ENCODE assay signal across 17 cellular contexts in genomic region chr11:58928691-58929090, GRCh38. TPM values are rescaled to one million over a fixed set of nuclear protein-coding genes. Genes with fewer than 3 reads are reported as not detected.
DNase-seq lines count a peak whose midpoint lies in the region; ATAC-seq and TF ChIP-seq lines count a peak whose summit lies in the region.
"Had no signal": no experiment of that assay in that cellular context is flagged by ENCODE, and none has a peak within 500 bp of the region (broad histone marks: within the 10 kb centered on the region; RNA-seq: fewer than 3 reads in every experiment).

No MANE protein-coding gene starts in this region.

- H3K4me3 ChIP-seq in GM23338 (peak overlapping the region; percentile 52), endodermal cell (ENCODE audit: low read length) (peak overlapping the region; percentile 68), neural progenitor cell (peak overlapping the region; percentile 47)
- H3K4me3 ChIP-seq: psoas muscle, upper lobe of left lung had no signal

- peaks cover 4% of the 10 kb centered on the region for H3K9me3 ChIP-seq in endodermal cell (ENCODE audit: control insufficient read depth, low read length)
- H3K9me3 ChIP-seq in neural progenitor cell (ENCODE audit: low read depth): no peaks in the 10 kb centered on the region
- H3K9me3 ChIP-seq: psoas muscle, upper lobe of left lung had no signal

- H3K27me3 Mint-ChIP-seq in GM23338 (ENCODE audit: insufficient read depth, low read depth, poor library complexity): peaks cover 2% of the 10 kb centered on the region
- H3K27me3 Mint-ChIP-seq in endodermal cell (ENCODE audit: insufficient read depth): no peaks in the 10 kb centered on the region
- H3K27me3 Mint-ChIP-seq in neural progenitor cell (ENCODE audit: insufficient read depth, low read depth): peaks cover 5% of the 10 kb centered on the region
- H3K27me3 Mint-ChIP-seq in stimulated activated naive CD8-positive, alpha-beta T cell treated with anti-CD3 and anti-CD28 coated beads, Interleukin-15, amount 100 ng/mL, for 72 hours: peaks cover 22% of the 10 kb centered on the region

- peak; percentile 9 for DNase-seq in GM23338 (ENCODE audit: low spot score)
- peak; percentile 82 for DNase-seq in NCI-H2029 (lab: John Stamatoyannopoulos, UW)
- DNase-seq in endodermal cell: no peak
- no peak for DNase-seq in neural progenitor cell (ENCODE audit: low spot score)
- no peak for DNase-seq in nucleus accumbens (lab: John Stamatoyannopoulos, UW)
- no peak for DNase-seq in stimulated activated naive CD8-positive, alpha-beta T cell treated with anti-CD3 and anti-CD28 coated beads, Interleukin-15, amount 100 ng/mL, for 72 hours
- no peak for DNase-seq in NCI-H446 treated with DMSO at 0.1 percent for 48 hours (lab: John Stamatoyannopoulos, UW)
- DNase-seq: activated CD4-positive, alpha-beta T cell treated with anti-CD3 and anti-CD28 coated beads for 48 hours; AML-193; HCEC 1CT; NK-92 treated with Interleukin-12 subunit alpha and Interleukin-12 subunit beta, amount 100 ng/mL, for 24 hours; psoas muscle; stimulated activated CD4-positive, alpha-beta T cell treated with anti-CD3 and anti-CD28 coated beads, Interleukin-4, amount 100 ng/mL, for 24 hours; upper lobe of left lung had no signal

- H3K36me3 Mint-ChIP-seq in GM23338 (ENCODE audit: low read depth) (no peaks in the 10 kb centered on the region), endodermal cell (ENCODE audit: low read depth) (no peaks in the 10 kb centered on the region), neural progenitor cell (no peaks in the 10 kb centered on the region)
- H3K36me3 Mint-ChIP-seq: IgD-negative memory B cell had no signal

- H2AFZ ChIP-seq in GM23338: peak overlapping the region; percentile 21
- peak overlapping the region; percentile 87 for H2AFZ ChIP-seq in neural progenitor cell (replicated peaks)

- H3K9me3 Mint-ChIP-seq in GM23338 (no peaks in the 10 kb centered on the region), endodermal cell (no peaks in the 10 kb centered on the region), neural progenitor cell (no peaks in the 10 kb centered on the region)
- H3K9me3 Mint-ChIP-seq in stimulated activated naive CD8-positive, alpha-beta T cell treated with anti-CD3 and anti-CD28 coated beads, Interleukin-15, amount 100 ng/mL, for 72 hours: no peaks in the 10 kb centered on the region
- H3K9me3 Mint-ChIP-seq: activated T-helper 2 cell treated with anti-CD3 and anti-CD28 coated beads, Interferon-gamma antibody, Interleukin-2, Interleukin-4, amounts not matched to agents 10 μg/mL and 5 μg/mL and 100 μg/mL, durations not matched to agents 14 hours and 24 hours and 36 hours; IgD-negative memory B cell had no signal

- peaks cover 42% of the 10 kb centered on the region for H3K4me1 ChIP-seq in GM23338 (ENCODE audit: insufficient read depth)
- H3K4me1 ChIP-seq in endodermal cell (ENCODE audit: control insufficient read depth, insufficient read depth, low read length): peaks cover 8% of the 10 kb centered on the region
- H3K4me1 ChIP-seq in neural progenitor cell: peaks cover 38% of the 10 kb centered on the region
- H3K4me1 ChIP-seq: psoas muscle had no signal

- H3K27ac Mint-ChIP-seq in GM23338: peak overlapping the region; percentile 96; the same call in 1 of the 2 replicates
- peak overlapping the region; percentile 93 for H3K27ac Mint-ChIP-seq in endodermal cell
- H3K27ac Mint-ChIP-seq in neural progenitor cell: no peak overlapping the region
- H3K27ac Mint-ChIP-seq in stimulated activated naive CD8-positive, alpha-beta T cell treated with anti-CD3 and anti-CD28 coated beads, Interleukin-15, amount 100 ng/mL, for 72 hours: no peak overlapping the region
- H3K27ac Mint-ChIP-seq: activated T-helper 2 cell treated with anti-CD3 and anti-CD28 coated beads, Interferon-gamma antibody, Interleukin-2, Interleukin-4, amounts not matched to agents 10 μg/mL and 5 μg/mL and 100 μg/mL, durations not matched to agents 14 hours and 24 hours and 36 hours; IgD-negative memory B cell had no signal

- peak overlapping the region; percentile 85 for H3K4me3 Mint-ChIP-seq in GM23338
- H3K4me3 Mint-ChIP-seq in endodermal cell: peak overlapping the region; percentile 62
- H3K4me3 Mint-ChIP-seq in neural progenitor cell: no peak overlapping the region
- no peak overlapping the region for H3K4me3 Mint-ChIP-seq in stimulated activated naive CD8-positive, alpha-beta T cell treated with anti-CD3 and anti-CD28 coated beads, Interleukin-15, amount 100 ng/mL, for 72 hours

- H3K79me2 ChIP-seq in GM23338 (replicated peaks; ENCODE audit: insufficient read depth): no peaks in the 10 kb centered on the region
- H3K79me2 ChIP-seq in neural progenitor cell (ENCODE audit: low read depth): no peaks in the 10 kb centered on the region

- TF ChIP-seq CTCF in GM23338 (conservative IDR thresholded peaks at IDR 0.05; ENCODE audit: low read depth in 2 of 2): no peak
- no peak for TF ChIP-seq CTCF in endodermal cell (conservative IDR thresholded peaks at IDR 0.05)
- TF ChIP-seq CTCF in neural progenitor cell (IDR thresholded peaks at IDR 0.05): no peak

- peak overlapping the region; percentile 43 for H3K27ac ChIP-seq in GM23338 (ENCODE audit: low read depth)
- H3K27ac ChIP-seq in endodermal cell (ENCODE audit: low read depth, low read length): no peak overlapping the region
- H3K27ac ChIP-seq in neural progenitor cell: no peak overlapping the region
- H3K27ac ChIP-seq: psoas muscle, upper lobe of left lung had no signal

- no peaks in the 10 kb centered on the region for H3K27me3 ChIP-seq in GM23338 (ENCODE audit: insufficient read depth)
- H3K27me3 ChIP-seq in endodermal cell (ENCODE audit: control insufficient read depth, insufficient read depth, low read length, poor library complexity, severe bottlenecking): no peaks in the 10 kb centered on the region
- no peaks in the 10 kb centered on the region for H3K27me3 ChIP-seq in neural progenitor cell
- H3K27me3 ChIP-seq: upper lobe of left lung had no signal

- H3F3A ChIP-seq in GM23338 (replicated peaks; ENCODE audit: low read depth): no peaks in the 10 kb centered on the region
- peaks cover 30% of the 10 kb centered on the region for H3F3A ChIP-seq in neural progenitor cell (ENCODE audit: low read depth)

- no peak for ATAC-seq in GM23338
- no peak for ATAC-seq in stimulated activated naive CD8-positive, alpha-beta T cell treated with anti-CD3 and anti-CD28 coated beads, Interleukin-15, amount 100 ng/mL, for 72 hours
- ATAC-seq: psoas muscle had no signal

- H4K20me1 ChIP-seq in GM23338 (replicated peaks; ENCODE audit: insufficient read depth): no peaks in the 10 kb centered on the region
- H4K20me1 ChIP-seq in neural progenitor cell (ENCODE audit: low read depth): no peaks in the 10 kb centered on the region

- H3K9ac ChIP-seq in endodermal cell (ENCODE audit: extremely low read depth, low read length, poor library complexity, severe bottlenecking): no peak overlapping the region
- no peak overlapping the region for H3K9ac ChIP-seq in neural progenitor cell

- no peaks in the 10 kb centered on the region for H3K9me2 ChIP-seq in GM23338 (ENCODE audit: insufficient read depth)

- H3K36me3 ChIP-seq in GM23338 (ENCODE audit: insufficient read depth) (no peaks in the 10 kb centered on the region), endodermal cell (ENCODE audit: control insufficient read depth, insufficient read depth, low read length) (no peaks in the 10 kb centered on the region), neural progenitor cell (no peaks in the 10 kb centered on the region)
- H3K36me3 ChIP-seq: upper lobe of left lung had no signal

- H3K4me2 ChIP-seq in GM23338 (peak overlapping the region; percentile 74), neural progenitor cell (peak overlapping the region; percentile 77)

- H3K4me1 Mint-ChIP-seq in GM23338 (peaks cover 39% of the 10 kb centered on the region), endodermal cell (peaks cover 45% of the 10 kb centered on the region), neural progenitor cell (peaks cover 23% of the 10 kb centered on the region)
- peaks cover 15% of the 10 kb centered on the region for H3K4me1 Mint-ChIP-seq in stimulated activated naive CD8-positive, alpha-beta T cell treated with anti-CD3 and anti-CD28 coated beads, Interleukin-15, amount 100 ng/mL, for 72 hours

TF ChIP-seq in GM23338, 12 proteins besides CTCF, POLR2A, EP300 and RAD21 (continues in another document):
- TF ChIP-seq JUNB (IDR thresholded peaks at IDR 0.05; ENCODE audit: unreplicated experiment) (no peak), POLR2AphosphoS5 (IDR thresholded peaks at IDR 0.05; ENCODE audit: low read depth) (no peak), ZNF331 (CRISPR knock-in tag; IDR thresholded peaks at IDR 0.05; ENCODE audit: low read depth) (no peak), NANOG (IDR thresholded peaks at IDR 0.05; ENCODE audit: borderline replicate concordance) (no peak), ZNF114 (CRISPR knock-in tag; IDR thresholded peaks at IDR 0.05) (no peak), CREB1 (CRISPR knock-in tag; IDR thresholded peaks at IDR 0.05; ENCODE audit: low read depth) (no peak)

RNA-seq across cellular contexts. Expression of gene GLYATL1, which starts 10.6 kb away (rescaled TPM):
- total RNA-seq in GM23338 (2014; rRNA removed; shearing (Covaris generic)): 12.6 and 20.5 TPM in 2 replicates
- polyA plus RNA-seq in GM23338 (2016; fragmentation: Nextera tagmentation; extraction: Ambion mirVana): 6.9 and 7.9 TPM in 2 replicates
- total RNA-seq in endodermal cell (10 to 100 TPM in 1 of 2 donors, 1 to 10 TPM in 1; 5.0 to 12.5 TPM), neural progenitor cell (ENCODE audit: low replicate concordance) (9.1 and 10.9 TPM in 2 replicates)
- polyA plus RNA-seq in endodermal cell (2013, experiment 1 of 2): 5.3 TPM
- 5.3 TPM for polyA plus RNA-seq in endodermal cell (2013, experiment 2 of 2)
- total RNA-seq: activated T-helper 2 cell treated with anti-CD3 and anti-CD28 coated beads, Interferon-gamma antibody, Interleukin-2, Interleukin-4, amounts not matched to agents 10 μg/mL and 5 μg/mL and 100 μg/mL, durations not matched to agents 14 hours and 24 hours and 36 hours; endothelial cell of umbilical vein; psoas muscle had no signal
- polyA plus RNA-seq: endothelial cell of umbilical vein, IgD-negative memory B cell, psoas muscle had no signal

Comparison
In these comparisons a context has a peak if more than half of its experiments do, and no peak if none do; other contexts are left out.
1. DNase-seq: peak in GM23338 (single experiment) and NCI-H2029 (single experiment); none in endodermal cell (single experiment), neural progenitor cell (single experiment), nucleus accumbens (0 of 56), stimulated activated naive CD8-positive, alpha-beta T cell treated with anti-CD3 and anti-CD28 coated beads, Interleukin-15, amount 100 ng/mL, for 72 hours (0 of 2) and NCI-H446 treated with DMSO at 0.1 percent for 48 hours (single experiment).
2. H3K27ac Mint-ChIP-seq: peak in GM23338 (single experiment) and endodermal cell (single experiment); none in neural progenitor cell (single experiment) and stimulated activated naive CD8-positive, alpha-beta T cell treated with anti-CD3 and anti-CD28 coated beads, Interleukin-15, amount 100 ng/mL, for 72 hours (0 of 2).
3. H3K4me3 Mint-ChIP-seq: peak in GM23338 (single experiment) and endodermal cell (single experiment); none in neural progenitor cell (single experiment) and stimulated activated naive CD8-positive, alpha-beta T cell treated with anti-CD3 and anti-CD28 coated beads, Interleukin-15, amount 100 ng/mL, for 72 hours (0 of 2).
4. Peak in every context shown above with its lines, with median percentiles within 50 percentile points of each other: H3K4me3 ChIP-seq.